Comparison of ENCODE assay signal across 18 cellular contexts in the genomic region with DNA sequence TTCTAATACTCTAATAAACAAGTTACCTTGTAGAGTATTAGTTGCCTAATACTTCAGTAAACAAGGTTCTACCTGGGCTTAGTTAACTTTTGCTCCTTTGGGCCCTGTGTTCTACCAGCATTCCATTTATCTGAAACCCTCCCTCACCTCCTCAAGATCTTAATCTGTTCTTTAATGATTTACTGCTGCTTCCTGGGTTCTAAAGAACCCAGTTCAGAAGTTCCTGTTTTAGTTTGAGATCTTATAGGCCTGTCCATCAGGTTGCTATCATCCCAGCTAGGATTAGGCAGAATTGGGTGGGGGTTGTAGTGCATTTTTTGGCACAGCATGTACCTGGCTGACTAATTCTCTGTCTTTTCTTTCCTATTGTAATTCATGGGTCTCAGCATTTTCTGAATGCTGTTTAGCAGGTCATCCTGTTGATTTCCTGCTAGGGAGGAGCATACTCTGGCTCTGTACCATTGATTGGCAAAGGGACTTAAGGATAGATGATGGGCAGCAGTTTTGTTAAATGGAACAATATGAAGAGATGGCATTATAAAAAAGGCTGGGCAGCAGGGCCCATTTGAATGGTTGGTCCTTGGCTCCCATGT. TPM values are rescaled to one million over a fixed set of nuclear protein-coding genes. Genes with fewer than 3 reads are reported as not detected.
A peak's percentile ranks its signal among the peaks of the same experiment; 100 is the strongest.
DNase-seq lines count a peak whose midpoint lies in the region; ATAC-seq, FAIRE-seq and TF ChIP-seq lines count a peak whose summit lies in the region.
"Had no signal": no experiment of that assay in that cellular context is flagged by ENCODE, and none has a peak within 500 bp of the region (broad histone marks: within the 10 kb centered on the region; RNA-seq: fewer than 3 reads in every experiment).

No MANE protein-coding gene starts in this region.

- H3K27ac ChIP-seq in H1 (ENCODE audit: low read depth, low read length) (no peak overlapping the region), iPS-20b (ENCODE audit: low read length) (no peak overlapping the region), thyroid gland (no peak overlapping the region)
- H3K27ac ChIP-seq: A549, GM23248 had no signal

- FAIRE-seq in H1 (lab: Jason Lieb, UNC) (no peak), GM19239 (lab: Jason Lieb, UNC) (no peak)
- FAIRE-seq: A549 had no signal

- H3K56ac ChIP-seq in H1 (replicated peaks; ENCODE audit: insufficient read length, low read depth, low read length), result no peak overlapping the region

- POLR2A ChIA-PET in H1 (lab: Charles Lee; ENCODE audit: partially characterized antibody), result interaction anchor here (1.0 to 1.4 kb wide), 2 partner anchors 22 kb away, joined by 3 to 5 read pairs; no protein-coding TSS in a partner anchor

- H3K79me1 ChIP-seq in H1 (ENCODE audit: low read depth, low read length), result no peaks in the 10 kb centered on the region

- H2BK15ac ChIP-seq in H1 (ENCODE audit: low read length), result no peak overlapping the region

- CTCF ChIA-PET in Calu3 (lab: Charles Lee) (no interaction called here), H1 (lab: Charles Lee; ENCODE audit: partially characterized antibody) (interaction anchor here (0.6 kb wide), 1 partner anchor 268 kb away, joined by 3 read pairs; no protein-coding TSS in a partner anchor)

- H3K4ac ChIP-seq in H1 (replicated peaks; ENCODE audit: insufficient read length, low read depth, low read length), result no peak overlapping the region

- H3K27me3 ChIP-seq in NT2/D1 (ENCODE audit: insufficient read depth, insufficient read length), result no peaks in the 10 kb centered on the region
- H3K27me3 ChIP-seq in H1 (replicated peaks in 1 of 4; ENCODE audit: control insufficient read depth in 3 of 4, extremely low read depth in 1 of 4, insufficient read depth in 3 of 4, low read length in 3 of 4), result no peaks in the 10 kb centered on the region
- no peaks in the 10 kb centered on the region for H3K27me3 ChIP-seq in iPS-20b (ENCODE audit: insufficient read depth, low read length)
- no peaks in the 10 kb centered on the region for H3K27me3 ChIP-seq in thyroid gland
- H3K27me3 ChIP-seq: MG63 had no signal

- TF ChIP-seq RAD21 in H1 (IDR thresholded peaks at IDR 0.05 in 1 of 2, conservative IDR thresholded peaks at IDR 0.05 in 1 of 2; ENCODE audit: low read depth in 2 of 2, low read length in 2 of 2), result no peak

- H3K9ac ChIP-seq in NT2/D1 (ENCODE audit: insufficient read length, low read depth) (no peak overlapping the region), H1 (replicated peaks in 1 of 4; ENCODE audit: extremely low read depth in 1 of 4, low read depth in 3 of 4, low read length in 3 of 4) (no peak overlapping the region), iPS-20b (ENCODE audit: low read depth, low read length) (no peak overlapping the region)
- H3K9ac ChIP-seq: GM23248 had no signal

- no peaks in the 10 kb centered on the region for H3K27me3 Mint-ChIP-seq in Calu3 (ENCODE audit: unreplicated experiment)

- no peaks in the 10 kb centered on the region for H4K20me1 ChIP-seq in H1 (replicated peaks in 1 of 2; ENCODE audit: control insufficient read depth in 1 of 2, insufficient read depth in 2 of 2, low read length in 2 of 2)

- H2AK5ac ChIP-seq in H1 (ENCODE audit: low read depth, low read length), result no peak overlapping the region; the same call in 1 of the 2 replicates

- H3K4me3 Mint-ChIP-seq in Calu3 (ENCODE audit: low read depth, unreplicated experiment), result no peak overlapping the region
- H3K4me3 Mint-ChIP-seq: CD14-positive monocyte had no signal

- no peak overlapping the region for H2BK120ac ChIP-seq in H1 (replicated peaks; ENCODE audit: low read depth, low read length)

- H2BK5ac ChIP-seq in H1 (ENCODE audit: low read depth, low read length), result no peak overlapping the region; the same call in 1 of the 2 replicates

- no peak overlapping the region for H4K5ac ChIP-seq in H1 (ENCODE audit: insufficient read length, low read depth, low read length)

- TF ChIP-seq CTCF in Calu3 (IDR thresholded peaks at IDR 0.05; ENCODE audit: unreplicated experiment) (no peak), H1 (IDR thresholded peaks at IDR 0.05; ENCODE audit: control extremely low read depth in 1 of 3, insufficient read depth in 1 of 3, low read depth in 1 of 3, low read length in 3 of 3) (no peak), thyroid gland (IDR thresholded peaks at IDR 0.05) (no peak)

- H3K36me3 ChIP-seq in NT2/D1 (ENCODE audit: insufficient read depth, insufficient read length, low read length) (peaks cover 5% of the 10 kb centered on the region), H1 (ENCODE audit: control insufficient read depth in 2 of 4, insufficient read depth in 4 of 4, low read length in 3 of 4) (no peaks in the 10 kb centered on the region), iPS-20b (ENCODE audit: insufficient read depth, low read depth, low read length) (peaks cover 3% of the 10 kb centered on the region; the same call in 1 of the 2 replicates), thyroid gland (no peaks in the 10 kb centered on the region)
- H3K36me3 ChIP-seq: MG63 had no signal

- ATAC-seq in GM21526 (IDR thresholded peaks at IDR 0.05; ENCODE audit: low FRiP score, unreplicated experiment), result no peak
- ATAC-seq: A549 had no signal

- no peaks in the 10 kb centered on the region for H3K9me3 Mint-ChIP-seq in Calu3 (ENCODE audit: low read depth, unreplicated experiment)
- H3K9me3 Mint-ChIP-seq: CD14-positive monocyte had no signal

- no peak overlapping the region for H3K23ac ChIP-seq in H1 (ENCODE audit: insufficient read length)

- H3K4me3 ChIP-seq in NT2/D1 (ENCODE audit: insufficient read length, low read depth) (no peak overlapping the region), H1 (ENCODE audit: extremely low read depth in 1 of 4, insufficient read depth in 2 of 4, low read depth in 3 of 4, low read length in 4 of 4) (peak overlapping the region in 1 of 4 experiments; percentile 23; a peak in 2 of 8 replicates), iPS-20b (ENCODE audit: low read length) (peak overlapping the region; percentile 9; the same call in 1 of the 2 replicates), thyroid gland (replicated peaks in 1 of 3) (no peak overlapping the region)
- H3K4me3 ChIP-seq: A549, GM23248, MG63 had no signal

- H3K9me3 ChIP-seq in NT2/D1 (ENCODE audit: insufficient read depth, low read length) (no peaks in the 10 kb centered on the region), H1 (ENCODE audit: insufficient read depth in 2 of 2, low read depth in 1 of 2, low read length in 1 of 2) (no peaks in the 10 kb centered on the region), iPS-20b (ENCODE audit: insufficient read depth, low read depth, low read length) (no peaks in the 10 kb centered on the region), thyroid gland (no peaks in the 10 kb centered on the region)
- H3K9me3 ChIP-seq: A549, MG63 had no signal

- peak overlapping the region; percentile 32 to 40; a peak in 1 of 4 replicates for H3K4me2 ChIP-seq in H1 (ENCODE audit: insufficient read depth in 1 of 2, low read depth in 2 of 2, low read length in 2 of 2)
- H3K4me2 ChIP-seq: A549 had no signal

- no peak overlapping the region for H4K91ac ChIP-seq in H1 (replicated peaks; ENCODE audit: insufficient read length, low read length)

- no peak overlapping the region for H4K8ac ChIP-seq in H1 (ENCODE audit: extremely low read depth, insufficient read depth, low read length)

- H2AFZ ChIP-seq in H1 (ENCODE audit: low read length), result no peak overlapping the region
- H2AFZ ChIP-seq: GM23248 had no signal

- intact Hi-C loops in Calu3 (cut with micrococcal nuclease; ENCODE audit: unreplicated experiment), result no loop called here
- intact Hi-C loops in thyroid gland (cut with DNase I), result no loop called here

- TF ChIP-seq POLR2A in H1 (IDR thresholded peaks at IDR 0.05; ENCODE audit: control extremely low read depth in 1 of 2, low read depth in 2 of 2, low read length in 2 of 2), result no peak
- no peak for TF ChIP-seq POLR2A in thyroid gland (IDR thresholded peaks at IDR 0.05)

- no peak overlapping the region for H2BK20ac ChIP-seq in H1 (ENCODE audit: low read length)

- H2BK12ac ChIP-seq in H1 (ENCODE audit: low read depth, low read length), result no peak overlapping the region

- H3K4me1 ChIP-seq in NT2/D1 (ENCODE audit: insufficient read depth, insufficient read length), result peaks cover 3% of the 10 kb centered on the region
- peaks cover 0 to 12% (median 3%) of the 10 kb centered on the region in 4 experiments; a peak in 4 of 7 replicates for H3K4me1 ChIP-seq in H1 (replicated peaks in 1 of 4; ENCODE audit: control insufficient read depth in 3 of 4, insufficient read depth in 4 of 4, low read length in 3 of 4)
- H3K4me1 ChIP-seq in iPS-20b (ENCODE audit: insufficient read depth, low read length), result peaks cover 28% of the 10 kb centered on the region
- no peaks in the 10 kb centered on the region for H3K4me1 ChIP-seq in thyroid gland
- H3K4me1 ChIP-seq: A549 had no signal

- H3K27ac Mint-ChIP-seq in Calu3 (ENCODE audit: unreplicated experiment), result peak overlapping the region; percentile 33

- H3K79me2 ChIP-seq in H1 (ENCODE audit: control insufficient read depth in 1 of 2, insufficient read depth in 2 of 2, low read length in 2 of 2), result no peaks in the 10 kb centered on the region

- BruUV-seq in Calu3 (replicated peaks; lab: Mats Ljungman, UMichigan), result no TSS peak

- H3K23me2 ChIP-seq in H1 (ENCODE audit: low read depth, low read length), result no peaks in the 10 kb centered on the region; the same call in 1 of the 2 replicates

- H3K36me3 Mint-ChIP-seq in Calu3 (ENCODE audit: insufficient read depth, unreplicated experiment), result no peaks in the 10 kb centered on the region

- no peak for DNase-seq in Calu3
- DNase-seq in NT2/D1 (ENCODE audit: low read depth, low spot score), result peak; percentile 60
- DNase-seq in H1 (ENCODE audit: low read depth in 1 of 2, low spot score in 2 of 2), result no peak
- DNase-seq in GM19239 (ENCODE audit: insufficient read length, low spot score), result no peak
- no peak for DNase-seq in SHP77 treated with DMSO at 0.1 percent for 48 hours (lab: John Stamatoyannopoulos, UW)
- DNase-seq in thyroid gland, result no peak
- DNase-seq: COR-L47, GM23248, MG63, NCI-H1105 treated with DMSO at 0.1 percent for 48 hours, NCI-H187 treated with DMSO at 0.1 percent for 48 hours, NCI-H446, NCI-H748 treated with DMSO at 0.1 percent for 48 hours, SHP77 had no signal

- no peak overlapping the region for H3K18ac ChIP-seq in H1 (ENCODE audit: extremely low read depth, low read length)

- no peak for TF ChIP-seq EP300 in H1 (IDR thresholded peaks at IDR 0.05; ENCODE audit: borderline replicate concordance in 1 of 2, low read depth in 2 of 2, low read length in 2 of 2)

- peaks cover 24% of the 10 kb centered on the region for H3K4me1 Mint-ChIP-seq in Calu3 (ENCODE audit: low read depth, unreplicated experiment)
- H3K4me1 Mint-ChIP-seq: CD14-positive monocyte had no signal

- no peak overlapping the region for H3K14ac ChIP-seq in H1 (ENCODE audit: insufficient read length)

RNA-seq across cellular contexts. Expression of a gene that starts 53.7 kb away (rescaled TPM):
- total RNA-seq in Calu3 (2022) (70.5 and 72.5 TPM in 2 replicates), thyroid gland (100 to 1,000 TPM; 119 to 179 (median 144) TPM)
- total RNA-seq in H1 (2021; fragmentation: NEBNext Ultra II Directional; extraction: Animal tissue kit (Norgen Biotek cat#: 25700)), result 60.9 and 63.6 TPM in 2 replicates
- 126 and 150 TPM in 2 replicates for polyA plus RNA-seq in H1 (2011; rRNA removed)
- polyA plus RNA-seq in H1 (2011; cell fraction: cytosol; rRNA removed), result 93.0 TPM
- 143 TPM for polyA plus RNA-seq in H1 (2011; cell fraction: nucleus; rRNA removed)
- 43.0 to 53.7 TPM (median 47.5 TPM) in 4 replicates for polyA plus RNA-seq in H1 (2012, experiment 1 of 2)
- 19.2 TPM for polyA plus RNA-seq in H1 (2012, experiment 2 of 2)
- polyA plus RNA-seq in H1 (2013, experiment 1 of 2), result 55.1 TPM
- 71.2 TPM for polyA plus RNA-seq in H1 (2013, experiment 2 of 2)
- polyA minus RNA-seq in H1 (2011; rRNA and poly(A)+ RNA removed), result 170 and 199 TPM in 2 replicates
- 64.9 TPM for polyA minus RNA-seq in H1 (2011; cell fraction: cytosol; rRNA and poly(A)+ RNA removed)
- 50.8 TPM for polyA minus RNA-seq in H1 (2011; cell fraction: nucleus; rRNA and poly(A)+ RNA removed)
